In the genomic region with DNA sequence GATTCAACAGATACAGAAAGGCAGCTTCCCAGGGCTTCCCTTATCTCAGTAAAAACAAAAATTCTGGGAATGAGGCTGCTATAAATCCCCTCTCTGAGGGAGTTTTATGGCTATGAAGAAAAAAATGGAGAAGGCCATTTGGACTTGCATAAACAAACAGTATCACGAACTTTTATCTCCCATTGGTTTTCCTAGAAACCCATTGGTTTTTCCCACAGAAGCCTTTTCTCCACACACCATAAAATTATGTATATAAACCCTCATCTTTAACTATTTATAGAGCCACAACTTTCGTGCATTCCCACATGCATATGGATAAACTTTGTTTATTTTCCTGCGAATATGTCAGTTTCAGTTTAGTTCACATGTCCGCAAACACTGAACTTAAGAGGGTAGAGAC, we compare ENCODE assay signal across 13 cellular contexts. TPM values are rescaled to one million over a fixed set of nuclear protein-coding genes. Genes with fewer than 3 reads are reported as not detected.
A peak's percentile ranks its signal among the peaks of the same experiment; 100 is the strongest.
DNase-seq lines count a peak whose midpoint lies in the region; ATAC-seq and TF ChIP-seq lines count a peak whose summit lies in the region.
"Had no signal": no experiment of that assay in that cellular context is flagged by ENCODE, and none has a peak within 500 bp of the region (broad histone marks: within the 10 kb centered on the region; RNA-seq: fewer than 3 reads in every experiment).

No MANE protein-coding gene starts in this region.

- H3K56ac ChIP-seq in IMR-90 (ENCODE audit: extremely low read depth, insufficient read depth, low read length) = no peak overlapping the region

- POLR2A ChIA-PET in IMR-90 (lab: Charles Lee; ENCODE audit: unreplicated experiment) = no interaction called here

- intact Hi-C loops in IMR-90 (cut with micrococcal nuclease) = no loop called here
- intact Hi-C loops in ovary (cut with DNase I) = no loop called here

- peak overlapping the region; percentile 38; the same call in 1 of the 2 replicates for H3K14ac ChIP-seq in IMR-90 (replicated peaks; ENCODE audit: low read depth, low read length)

- H4K8ac ChIP-seq in IMR-90 (ENCODE audit: low read depth in 2 of 2, low read length in 2 of 2) = peak overlapping the region in 1 of 2 experiments; percentile 45; a peak in 2 of 4 replicates

- no peak overlapping the region for H2AK5ac ChIP-seq in IMR-90 (ENCODE audit: low read depth, low read length)

- peaks cover 7% of the 10 kb centered on the region for H3K4me1 Mint-ChIP-seq in mesothelial cell of epicardium

- ATAC-seq in IMR-90 (ENCODE audit: low read depth) (no peak), GM19455 (IDR thresholded peaks at IDR 0.05; ENCODE audit: unreplicated experiment) (no peak)
- ATAC-seq: CD8-positive, alpha-beta T cell had no signal

- no peak overlapping the region for H2BK5ac ChIP-seq in IMR-90 (ENCODE audit: low read depth, low read length, poor library complexity, severe bottlenecking)

- H3K27me3 Mint-ChIP-seq in mesothelial cell of epicardium (ENCODE audit: low read depth) = no peaks in the 10 kb centered on the region

- H4K5ac ChIP-seq in IMR-90 (ENCODE audit: low read depth, low read length) = no peak overlapping the region

- no peaks in the 10 kb centered on the region for H4K20me1 ChIP-seq in IMR-90 (ENCODE audit: insufficient read depth, low read length)

- TF ChIP-seq EP300 in ovary (IDR thresholded peaks at IDR 0.05) = no peak

- H3K27me3 ChIP-seq in IMR-90 (ENCODE audit: control insufficient read depth, insufficient read depth, low read length) (no peaks in the 10 kb centered on the region), ovary (no peaks in the 10 kb centered on the region)

- WGBS in IMR-90 (ENCODE audit: extremely low coverage in 2 of 2, insufficient read length in 1 of 2), 2 experiments = no CpG with 5 or more reads among the region's 4 CpGs
- WGBS in ovary, 3 donors = 61 to 69% (median 65%) methylated on average over 4 of the region's 4 CpGs

- H3K4me3 Mint-ChIP-seq in mesothelial cell of epicardium = no peak overlapping the region
- H3K4me3 Mint-ChIP-seq: CD14-positive monocyte; CD8-positive, alpha-beta T cell had no signal

- no peaks in the 10 kb centered on the region for H3K36me3 Mint-ChIP-seq in mesothelial cell of epicardium
- H3K36me3 Mint-ChIP-seq: CD14-positive monocyte; CD8-positive, alpha-beta T cell had no signal

- no peaks in the 10 kb centered on the region for H3K9me3 ChIP-seq in IMR-90 (ENCODE audit: control insufficient read depth, insufficient read depth, low read length)
- no peaks in the 10 kb centered on the region for H3K9me3 ChIP-seq in ovary
- H3K9me3 ChIP-seq: A549, HAP-1 had no signal

- no peaks in the 10 kb centered on the region for H3K9me1 ChIP-seq in IMR-90 (ENCODE audit: insufficient read depth, low read length)

- no peak overlapping the region for H3K9ac ChIP-seq in IMR-90 (ENCODE audit: low read depth, low read length)

- H2BK15ac ChIP-seq in IMR-90 (ENCODE audit: low read depth, low read length) = no peak overlapping the region

- 0 out of 2 replicates have a peak overlapping the region, but pooled peaks have one; percentile 16 for H2BK120ac ChIP-seq in IMR-90 (ENCODE audit: low read depth, low read length)

- dilution Hi-C loops in IMR-90 (cut with HindIII; ENCODE audit: low sequenced_read_pairs, unreplicated experiment) = no loop called here

- H3K27ac Mint-ChIP-seq in mesothelial cell of epicardium = peak overlapping the region; percentile 9
- H3K27ac Mint-ChIP-seq: CD14-positive monocyte; CD8-positive, alpha-beta T cell had no signal

- no peak overlapping the region for H2BK20ac ChIP-seq in IMR-90 (ENCODE audit: low read depth, low read length)

- no peak overlapping the region for H2AK9ac ChIP-seq in IMR-90 (replicated peaks; ENCODE audit: low read depth, low read length, poor library complexity)

- TF ChIP-seq POLR2A in IMR-90 (IDR thresholded peaks at IDR 0.05; ENCODE audit: low read depth, low read length) (no peak), ovary (IDR thresholded peaks at IDR 0.05) (no peak)

- in situ Hi-C loops in IMR-90 (cut with MboI; ENCODE audit: low sequenced_read_pairs) = no loop called here

- H3K4me3 ChIP-seq in IMR-90 (ENCODE audit: insufficient read depth, low read depth, low read length) = no peak overlapping the region; the same call in 1 of the 2 replicates
- no peak overlapping the region for H3K4me3 ChIP-seq in ovary
- H3K4me3 ChIP-seq: A549, HAP-1 had no signal

- no TSS peak for BruUV-seq in IMR-90 (replicated peaks; lab: Mats Ljungman, UMichigan)

- H3K36me3 ChIP-seq in IMR-90 (ENCODE audit: control insufficient read depth, insufficient read depth, low read length) (no peaks in the 10 kb centered on the region), ovary (no peaks in the 10 kb centered on the region)
- H3K36me3 ChIP-seq: HAP-1 had no signal

- H3K4ac ChIP-seq in IMR-90 (ENCODE audit: low read depth, low read length) = peak overlapping the region; percentile 24; the same call in 1 of the 2 replicates

- peaks cover 18% of the 10 kb centered on the region for H3K9me3 Mint-ChIP-seq in mesothelial cell of epicardium

- no peak for TF ChIP-seq RAD21 in IMR-90 (IDR thresholded peaks at IDR 0.05; ENCODE audit: low read length)

- DNase-seq in IMR-90 (peak; percentile 18), epithelial cell of prostate (ENCODE audit: low read depth, low spot score) (no peak), mesothelial cell of epicardium (ENCODE audit: low spot score in 2 of 2, unreplicated experiment in 2 of 2) (no peak), ovary (no peak), middle frontal gyrus (ENCODE audit: extremely low spot score, low spot score) (no peak)
- DNase-seq in activated naive CD4-positive, alpha-beta T cell treated with Interleukin-2 at 50 U/mL for 16 hours = no peak
- DNase-seq: CD8-positive, alpha-beta T cell; DND-41; GF-D8 had no signal

- H4K91ac ChIP-seq in IMR-90 (ENCODE audit: insufficient read depth, low read depth, low read length) = no peak overlapping the region

- H3K27ac ChIP-seq in IMR-90 (ENCODE audit: insufficient read depth, low read length) = no peak overlapping the region
- H3K27ac ChIP-seq in epithelial cell of prostate = peak overlapping the region; percentile 16
- H3K27ac ChIP-seq in ovary = no peak overlapping the region
- H3K27ac ChIP-seq: A549 had no signal

- H3K4me1 ChIP-seq in IMR-90 (ENCODE audit: control insufficient read depth, insufficient read depth, low read length) (no peaks in the 10 kb centered on the region), ovary (ENCODE audit: insufficient read depth) (no peaks in the 10 kb centered on the region)
- H3K4me1 ChIP-seq: A549, HAP-1 had no signal

- no peak overlapping the region; the same call in 1 of the 2 replicates for H3K18ac ChIP-seq in IMR-90 (ENCODE audit: low read depth, low read length)

- H3K23ac ChIP-seq in IMR-90 (ENCODE audit: low read depth, low read length) = no peak overlapping the region

- CTCF ChIA-PET in IMR-90 (lab: Yijun Ruan, JAX) = no interaction called here

- H3K4me2 ChIP-seq in IMR-90 (ENCODE audit: low read depth, low read length) = peak overlapping the region; percentile 58; the same call in 1 of the 2 replicates
- H3K4me2 ChIP-seq: A549 had no signal

- TF ChIP-seq CTCF in IMR-90 (conservative IDR thresholded peaks at IDR 0.05; ENCODE audit: low read depth, low read length) (no peak), mesothelial cell of epicardium (IDR thresholded peaks at IDR 0.05; ENCODE audit: unreplicated experiment) (no peak), ovary (IDR thresholded peaks at IDR 0.05) (no peak)

- no peak overlapping the region for H2AFZ ChIP-seq in IMR-90 (replicated peaks; ENCODE audit: low read length, poor library complexity)

- H3K79me1 ChIP-seq in IMR-90 (ENCODE audit: low read depth in 1 of 2, low read length in 2 of 2) = no peaks in the 10 kb centered on the region

TF ChIP-seq in IMR-90, 13 proteins besides CTCF, POLR2A, EP300 and RAD21:
- TF ChIP-seq CHD1 (IDR thresholded peaks at IDR 0.05; ENCODE audit: low read depth, low read length) (no peak), CEBPB (IDR thresholded peaks at IDR 0.05; ENCODE audit: low read depth, low read length) (no peak), RCOR1 (IDR thresholded peaks at IDR 0.05; ENCODE audit: insufficient replicate concordance, low read length) (no peak), RFX5 (IDR thresholded peaks at IDR 0.05; ENCODE audit: low read depth, low read length) (no peak), MXI1 (IDR thresholded peaks at IDR 0.05; ENCODE audit: borderline replicate concordance, low read depth, low read length) (no peak)
- TF ChIP-seq, protein P1, sequence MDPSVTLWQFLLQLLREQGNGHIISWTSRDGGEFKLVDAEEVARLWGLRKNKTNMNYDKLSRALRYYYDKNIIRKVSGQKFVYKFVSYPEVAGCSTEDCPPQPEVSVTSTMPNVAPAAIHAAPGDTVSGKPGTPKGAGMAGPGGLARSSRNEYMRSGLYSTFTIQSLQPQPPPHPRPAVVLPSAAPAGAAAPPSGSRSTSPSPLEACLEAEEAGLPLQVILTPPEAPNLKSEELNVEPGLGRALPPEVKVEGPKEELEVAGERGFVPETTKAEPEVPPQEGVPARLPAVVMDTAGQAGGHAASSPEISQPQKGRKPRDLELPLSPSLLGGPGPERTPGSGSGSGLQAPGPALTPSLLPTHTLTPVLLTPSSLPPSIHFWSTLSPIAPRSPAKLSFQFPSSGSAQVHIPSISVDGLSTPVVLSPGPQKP (IDR thresholded peaks at IDR 0.05; ENCODE audit: borderline replicate concordance, low read depth, low read length) = no peak

RNA-seq across cellular contexts. Expression of a gene that starts 36.2 kb away (rescaled TPM):
- total RNA-seq in IMR-90 (2012; rRNA removed) = 44.6 and 44.7 TPM in 2 replicates
- polyA plus RNA-seq in IMR-90 (2012; rRNA removed) = 21.2 and 22.7 TPM in 2 replicates
- polyA plus RNA-seq in IMR-90 (2012; cell fraction: cytosol; rRNA removed) = 10.2 and 20.0 TPM in 2 replicates
- polyA plus RNA-seq in IMR-90 (2012; cell fraction: nucleus; rRNA removed; ENCODE audit: low replicate concordance) = 22.0 and 45.5 TPM in 2 replicates
- total RNA-seq in mesothelial cell of epicardium = 58.8 to 65.1 TPM (median 63.5 TPM) in 3 replicates
- total RNA-seq in ovary = 10 to 100 TPM; 18.8 to 34.0 (median 27.6) TPM
- 10 to 100 TPM; 14.1 to 26.9 TPM for polyA plus RNA-seq in ovary
